In genomic region chr1:2232916-2233438, GRCh38 we compare ENCODE assay signal across 10 cellular contexts. TPM values are rescaled to one million over a fixed set of nuclear protein-coding genes. Genes with fewer than 3 reads are reported as not detected.
A peak's percentile ranks its signal among the peaks of the same experiment; 100 is the strongest.
DNase-seq lines count a peak whose midpoint lies in the region; ATAC-seq and TF ChIP-seq lines count a peak whose summit lies in the region.
"Had no signal": no experiment of that assay in that cellular context is flagged by ENCODE, and none has a peak within 500 bp of the region (broad histone marks: within the 10 kb centered on the region; RNA-seq: fewer than 3 reads in every experiment).

No MANE protein-coding gene starts in this region.

- peaks cover 46 to 80% (median 63%) of the 10 kb centered on the region in 4 donors for H3K4me1 ChIP-seq in liver (ENCODE audit: control insufficient read depth in 4 of 4, insufficient read depth in 4 of 4, low read length in 3 of 4)
- H3K4me1 ChIP-seq in thoracic aorta (ENCODE audit: control insufficient read depth in 1 of 2, low read depth in 2 of 2): peaks cover 54 to 57% of the 10 kb centered on the region in 2 donors

- H3K27me3 Mint-ChIP-seq in activated CD4-positive, alpha-beta T cell treated with anti-CD3 and anti-CD28 coated beads, Interleukin-2, amount 10 ng/mL, durations not matched to agents 24 days and 14 days: no peaks in the 10 kb centered on the region
- peaks cover 17% of the 10 kb centered on the region for H3K27me3 Mint-ChIP-seq in brain

- ATAC-seq in thoracic aorta (ENCODE audit: insufficient number of reproducible peaks, low FRiP score, low read depth): no peak
- no peak for ATAC-seq in HG02678 (IDR thresholded peaks at IDR 0.05; ENCODE audit: unreplicated experiment)
- no peak for ATAC-seq in HG02884 (IDR thresholded peaks at IDR 0.05; ENCODE audit: unreplicated experiment)
- ATAC-seq: pancreas had no signal

- H3K4me1 Mint-ChIP-seq in activated CD4-positive, alpha-beta T cell treated with anti-CD3 and anti-CD28 coated beads, Interleukin-2, amount 10 ng/mL, durations not matched to agents 24 days and 14 days: peaks cover 59% of the 10 kb centered on the region
- H3K4me1 Mint-ChIP-seq in brain: peaks cover 75% of the 10 kb centered on the region

- H3K9ac ChIP-seq in liver (ENCODE audit: low read depth in 1 of 2, low read length in 2 of 2): peak overlapping the region in 1 of 2 donors; percentile 13

- H3K4me3 ChIP-seq in liver (ENCODE audit: low read depth in 1 of 3, low read length in 3 of 3): peak overlapping the region; percentile 6 to 35 (median 26)
- peak overlapping the region; percentile 84 for H3K4me3 ChIP-seq in thoracic aorta

- peak in 1 of 2 donors; percentile 10 for TF ChIP-seq RAD21 in liver (IDR thresholded peaks at IDR 0.05)

- H3K9me3 ChIP-seq in liver (ENCODE audit: control insufficient read depth in 4 of 4, low read length in 3 of 4) (no peaks in the 10 kb centered on the region), thoracic aorta (no peaks in the 10 kb centered on the region)
- H3K9me3 ChIP-seq: pancreas had no signal

- H3K9me3 Mint-ChIP-seq in activated CD4-positive, alpha-beta T cell treated with anti-CD3 and anti-CD28 coated beads, Interleukin-2, amount 10 ng/mL, durations not matched to agents 24 days and 14 days: no peaks in the 10 kb centered on the region
- H3K9me3 Mint-ChIP-seq in brain: no peaks in the 10 kb centered on the region

- peak overlapping the region; percentile 93 for H3K4me3 Mint-ChIP-seq in activated CD4-positive, alpha-beta T cell treated with anti-CD3 and anti-CD28 coated beads, Interleukin-2, amount 10 ng/mL, durations not matched to agents 24 days and 14 days
- peak overlapping the region; percentile 89 to 97 (median 94) for H3K4me3 Mint-ChIP-seq in brain

- TF ChIP-seq CTCF in brain (conservative IDR thresholded peaks at IDR 0.05) (no peak), liver (IDR thresholded peaks at IDR 0.05; ENCODE audit: low read depth, low read length, missing input control) (no peak), thoracic aorta (IDR thresholded peaks at IDR 0.05) (no peak)

- no peak for DNase-seq in activated CD4-positive, alpha-beta T cell treated with anti-CD3 and anti-CD28 coated beads, Interleukin-2, amount 10 ng/mL, durations not matched to agents 24 days and 14 days
- DNase-seq in activated CD4-positive, alpha-beta T cell treated with anti-CD3 and anti-CD28 coated beads, Interleukin-2, amount 50 U/mL, for 4 hours: no peak
- no peak for DNase-seq in thoracic aorta (ENCODE audit: low spot score)
- DNase-seq in stimulated activated CD4-positive, alpha-beta T cell treated with anti-CD3 and anti-CD28 coated beads, Interleukin-1b, Interleukin-23, amount 100 ng/mL, for 48 hours: no peak
- DNase-seq: activated effector memory CD4-positive, alpha-beta T cell treated with Interleukin-2 at 50 U/mL for 16 hours had no signal

- intact Hi-C loops in activated CD4-positive, alpha-beta T cell treated with anti-CD3 and anti-CD28 coated beads, Interleukin-2, amount 10 ng/mL, durations not matched to agents 24 days and 14 days (cut with micrococcal nuclease): no loop called here

- H3K36me3 Mint-ChIP-seq in activated CD4-positive, alpha-beta T cell treated with anti-CD3 and anti-CD28 coated beads, Interleukin-2, amount 10 ng/mL, durations not matched to agents 24 days and 14 days (ENCODE audit: low read depth): peaks cover 25% of the 10 kb centered on the region
- peaks cover 10% of the 10 kb centered on the region for H3K36me3 Mint-ChIP-seq in brain

- H3K36me3 ChIP-seq in liver (ENCODE audit: control insufficient read depth in 4 of 4, insufficient read depth in 3 of 4, low read depth in 1 of 4, low read length in 3 of 4): no peaks in the 10 kb centered on the region
- H3K36me3 ChIP-seq in thoracic aorta: no peaks in the 10 kb centered on the region
- H3K36me3 ChIP-seq: pancreas had no signal

- no peaks in the 10 kb centered on the region for H3K27me3 ChIP-seq in liver (ENCODE audit: control insufficient read depth in 4 of 4, insufficient read depth in 4 of 4, low read length in 3 of 4)
- H3K27me3 ChIP-seq in thoracic aorta (replicated peaks; ENCODE audit: insufficient read depth): no peaks in the 10 kb centered on the region
- H3K27me3 ChIP-seq: pancreas had no signal

- peak overlapping the region; percentile 91 to 93 for H3K27ac ChIP-seq in liver (ENCODE audit: low read depth in 1 of 2, low read length in 2 of 2)
- peak overlapping the region; percentile 88 to 89 for H3K27ac ChIP-seq in thoracic aorta

- peak overlapping the region; percentile 51 for H3K27ac Mint-ChIP-seq in activated CD4-positive, alpha-beta T cell treated with anti-CD3 and anti-CD28 coated beads, Interleukin-2, amount 10 ng/mL, durations not matched to agents 24 days and 14 days
- peak overlapping the region; percentile 82 to 97 (median 93) for H3K27ac Mint-ChIP-seq in brain

- 37% methylated on average over 23 of the region's 23 CpGs for WGBS in liver

TF ChIP-seq in liver, 16 proteins besides CTCF, POLR2A, EP300 and RAD21:
- TF ChIP-seq HNF4G (IDR thresholded peaks at IDR 0.05): no peak
- no peak for TF ChIP-seq NR2F2 (IDR thresholded peaks at IDR 0.05)
- TF ChIP-seq REST (IDR thresholded peaks at IDR 0.05): no peak
- TF ChIP-seq GABPA (IDR thresholded peaks at IDR 0.05 in 1 of 2, conservative IDR thresholded peaks at IDR 0.05 in 1 of 2): no peak
- TF ChIP-seq MAX (IDR thresholded peaks at IDR 0.05): no peak
- no peak for TF ChIP-seq ZBTB33 (IDR thresholded peaks at IDR 0.05)
- TF ChIP-seq EGR1 (IDR thresholded peaks at IDR 0.05; ENCODE audit: low read depth in 2 of 2): no peak
- TF ChIP-seq SP1 (IDR thresholded peaks at IDR 0.05): peak; percentile 22
- TF ChIP-seq ATF3 (IDR thresholded peaks at IDR 0.05): no peak
- TF ChIP-seq RXRA (IDR thresholded peaks at IDR 0.05): no peak
- peak in 1 of 2 donors; percentile 4 for TF ChIP-seq HNF4A (conservative IDR thresholded peaks at IDR 0.05)
- TF ChIP-seq FOXA1 (IDR thresholded peaks at IDR 0.05): no peak
- no peak for TF ChIP-seq JUND (IDR thresholded peaks at IDR 0.05)

RNA-seq across cellular contexts. Expression of gene SKI, which starts 4.9 kb away (rescaled TPM):
- 40.7 and 41.1 TPM in 2 replicates for total RNA-seq in activated CD4-positive, alpha-beta T cell treated with anti-CD3 and anti-CD28 coated beads, Interleukin-2, amount 10 ng/mL, durations not matched to agents 24 days and 14 days
- polyA plus RNA-seq in brain (ENCODE audit: insufficient read depth, low read depth, low replicate concordance) (48.5 TPM), liver (10 to 100 TPM in 1 of 2 donors, 1 to 10 TPM in 1; 3.2 to 20.1 TPM)
- total RNA-seq in liver (10 to 100 TPM; 18.9 to 21.3 TPM), thoracic aorta (100 to 1,000 TPM; 135 to 138 TPM)

RNA-seq across cellular contexts. Expression of gene FAAP20, which starts 38.4 kb away (rescaled TPM):
- 55.8 and 60.3 TPM in 2 replicates for total RNA-seq in activated CD4-positive, alpha-beta T cell treated with anti-CD3 and anti-CD28 coated beads, Interleukin-2, amount 10 ng/mL, durations not matched to agents 24 days and 14 days
- polyA plus RNA-seq in brain (ENCODE audit: insufficient read depth, low read depth, low replicate concordance) (112 TPM), liver (10 to 100 TPM; 19.6 to 31.5 TPM)
- total RNA-seq in liver (10 to 100 TPM in 1 of 2 donors, 1 to 10 TPM in 1; 5.6 to 11.9 TPM), thoracic aorta (10 to 100 TPM; 29.1 to 52.6 TPM)
